Comparison of ENCODE assay signal across 8 cellular contexts in genomic region chr16:69340095-69340644, GRCh38. TPM values are rescaled to one million over a fixed set of nuclear protein-coding genes. Genes with fewer than 3 reads are reported as not detected.
DNase-seq lines count a peak whose midpoint lies in the region; ATAC-seq and TF ChIP-seq lines count a peak whose summit lies in the region.

No MANE protein-coding gene starts in this region.

- peak overlapping the region; percentile 81 for H3K27ac ChIP-seq in osteoblast (ENCODE audit: low read depth, low read length)

- H3K9me3 ChIP-seq in osteoblast (ENCODE audit: low read depth, low read length): no peaks in the 10 kb centered on the region

- no peak for ATAC-seq in HG03135 (IDR thresholded peaks at IDR 0.05; ENCODE audit: unreplicated experiment)
- no peak for ATAC-seq in GM21737 (IDR thresholded peaks at IDR 0.05; ENCODE audit: unreplicated experiment)

- DNase-seq in RPMI8226 (peak; percentile 35), endothelial cell (ENCODE audit: low spot score) (peak; percentile 7), osteoblast (ENCODE audit: insufficient read length, low spot score, missing footprints) (peak; percentile 78), retina (no peak), amygdala (lab: John Stamatoyannopoulos, UW) (no peak)

- H3K36me3 Mint-ChIP-seq in endothelial cell (ENCODE audit: low read depth, unreplicated experiment): peaks cover 40% of the 10 kb centered on the region

- peaks cover 62% of the 10 kb centered on the region for H3K79me2 ChIP-seq in osteoblast (ENCODE audit: insufficient read depth, low read length)

- H3K36me3 ChIP-seq in osteoblast (ENCODE audit: insufficient read depth, low read length): peaks cover 50% of the 10 kb centered on the region

- H3K27me3 Mint-ChIP-seq in endothelial cell (ENCODE audit: unreplicated experiment): peaks cover 7% of the 10 kb centered on the region

- no peaks in the 10 kb centered on the region for H3K9me3 Mint-ChIP-seq in endothelial cell (ENCODE audit: unreplicated experiment)

- H2AFZ ChIP-seq in osteoblast (ENCODE audit: low read length): peak overlapping the region; percentile 84

- H3K27ac Mint-ChIP-seq in endothelial cell (ENCODE audit: unreplicated experiment): peak overlapping the region; percentile 97

- peak overlapping the region; percentile 87 for H3K4me3 ChIP-seq in GM12875 (ENCODE audit: low read depth, low read length)
- peak overlapping the region; percentile 98 for H3K4me3 ChIP-seq in osteoblast (ENCODE audit: insufficient read depth, low read length)

- TF ChIP-seq CTCF in GM12875 (IDR thresholded peaks at IDR 0.05; ENCODE audit: borderline replicate concordance, insufficient read depth, low read depth, low read length): no peak
- TF ChIP-seq CTCF in endothelial cell (IDR thresholded peaks at IDR 0.05; ENCODE audit: unreplicated experiment): no peak
- no peak for TF ChIP-seq CTCF in osteoblast (IDR thresholded peaks at IDR 0.05; ENCODE audit: extremely low read depth, low read depth, low read length)

- peaks cover 32% of the 10 kb centered on the region for H3K4me1 Mint-ChIP-seq in endothelial cell (ENCODE audit: unreplicated experiment)

- H3K4me1 ChIP-seq in osteoblast (ENCODE audit: insufficient read depth, low read length): peaks cover 20% of the 10 kb centered on the region

- peak overlapping the region; percentile 92 for H3K4me2 ChIP-seq in osteoblast (ENCODE audit: insufficient read depth, low read length)

- H3K4me3 Mint-ChIP-seq in endothelial cell (ENCODE audit: unreplicated experiment): peak overlapping the region; percentile 98

- H3K27me3 ChIP-seq in osteoblast (ENCODE audit: insufficient read depth, low read length): no peaks in the 10 kb centered on the region

- no peaks in the 10 kb centered on the region for H4K20me1 ChIP-seq in osteoblast (ENCODE audit: insufficient read depth, low read length)

RNA-seq across cellular contexts. Expression of gene NIP7, which starts 0.6 kb away (rescaled TPM):
- total RNA-seq in endothelial cell (ENCODE audit: unreplicated experiment) (34.4 TPM), osteoblast (20.6 and 22.8 TPM in 2 replicates)

RNA-seq across cellular contexts. Expression of gene COG8, which starts 0.8 kb away (rescaled TPM):
- total RNA-seq in endothelial cell (ENCODE audit: unreplicated experiment): 33.1 TPM
- total RNA-seq in osteoblast: 34.0 and 38.6 TPM in 2 replicates

RNA-seq across cellular contexts. Expression of gene PDF, which starts 9.8 kb away (rescaled TPM):
- 11.4 TPM for total RNA-seq in endothelial cell (ENCODE audit: unreplicated experiment)
- 11.2 and 13.0 TPM in 2 replicates for total RNA-seq in osteoblast

RNA-seq across cellular contexts. Expression of gene TMED6, which starts 11.4 kb away (rescaled TPM):
- total RNA-seq in endothelial cell (ENCODE audit: unreplicated experiment) (1.2 TPM), osteoblast (0.29 and 0.72 TPM in 2 replicates)

RNA-seq across cellular contexts. Expression of gene VPS4A, which starts 29.0 kb away (rescaled TPM):
- total RNA-seq in endothelial cell (ENCODE audit: unreplicated experiment): 36.3 TPM
- 31.8 and 32.6 TPM in 2 replicates for total RNA-seq in osteoblast

Comparison
In these comparisons a context has a peak if more than half of its experiments do, and no peak if none do; other contexts are left out.
1. DNase-seq: peak in RPMI8226 (single experiment), endothelial cell (single experiment) and osteoblast (single experiment); none in retina (single experiment) and amygdala (0 of 56).